Comparison of ENCODE assay signal across 16 cellular contexts in the genomic region with DNA sequence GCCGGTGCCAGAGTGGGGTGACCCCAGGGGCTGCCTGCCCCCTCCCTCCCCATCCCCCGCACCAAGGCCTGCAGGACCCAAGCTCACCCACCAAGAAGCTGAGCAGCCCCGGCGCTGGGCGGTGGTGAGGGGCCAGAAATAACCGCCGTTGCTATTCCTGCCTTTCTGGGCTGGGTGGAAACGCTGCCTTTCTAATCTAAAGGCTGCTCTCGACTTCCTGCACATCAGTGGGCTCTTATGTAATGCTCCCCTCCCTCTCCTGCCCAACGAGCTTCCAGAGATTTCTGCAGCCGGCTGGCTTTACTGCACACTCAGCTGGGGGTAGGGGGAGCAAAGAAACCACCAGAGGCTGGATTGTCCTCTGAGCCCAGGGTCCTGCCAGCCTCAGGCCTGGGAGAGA. TPM values are rescaled to one million over a fixed set of nuclear protein-coding genes. Genes with fewer than 3 reads are reported as not detected.
DNase-seq lines count a peak whose midpoint lies in the region; ATAC-seq lines count a peak whose summit lies in the region.
"Had no signal": no experiment of that assay in that cellular context is flagged by ENCODE, and none has a peak within 500 bp of the region (broad histone marks: within the 10 kb centered on the region; RNA-seq: fewer than 3 reads in every experiment).

No MANE protein-coding gene starts in this region.

- H3K4me3 Mint-ChIP-seq in T-helper 1 cell treated with Interleukin-12 subunit alpha and Interleukin-12 subunit beta and Interleukin-4 antibody, amounts not matched to agents 30 μg/mL and 1 μg/mL, for 36 hours = no peak overlapping the region
- H3K4me3 Mint-ChIP-seq in activated T-helper 2 cell treated with anti-CD3 and anti-CD28 coated beads, Interferon-gamma antibody, Interleukin-2, Interleukin-4, amounts not matched to agents 10 μg/mL and 5 μg/mL and 100 μg/mL, durations not matched to agents 14 hours and 24 hours and 36 hours (ENCODE audit: low read depth) = no peak overlapping the region
- H3K4me3 Mint-ChIP-seq: endodermal cell had no signal

- intact Hi-C loops in activated T-helper 2 cell treated with anti-CD3 and anti-CD28 coated beads, Interferon-gamma antibody, Interleukin-2, Interleukin-4, amounts not matched to agents 10 μg/mL and 5 μg/mL and 100 μg/mL, durations not matched to agents 14 hours and 24 hours and 36 hours (cut with micrococcal nuclease) = no loop called here
- intact Hi-C loops in left cardiac atrium (cut with DNase I) (no loop called here), posterior cingulate gyrus (cut with DNase I) (no loop called here)

- no peak for DNase-seq in T-helper 1 cell
- no peak for DNase-seq in activated T-helper 2 cell treated with anti-CD3 and anti-CD28 coated beads, Interferon-gamma antibody, Interleukin-2, Interleukin-4, amounts not matched to agents 10 μg/mL and 5 μg/mL and 100 μg/mL, durations not matched to agents 14 hours and 24 hours and 36 hours (ENCODE audit: low spot score)
- peak; percentile 28 for DNase-seq in left cardiac atrium
- DNase-seq in posterior cingulate gyrus = peak in 6 of 10 donors; percentile 53 to 94 (median 78)
- no peak for DNase-seq in GM19238 (ENCODE audit: insufficient read length, low spot score)
- DNase-seq in midbrain (lab: John Stamatoyannopoulos, UW) = no peak
- DNase-seq: amniotic stem cell, endodermal cell, glutamatergic neuron, left lung, NCI-H69, RPMI8226, T1000, upper lobe of left lung had no signal

- H3K9me3 Mint-ChIP-seq in T-helper 1 cell treated with Interleukin-12 subunit alpha and Interleukin-12 subunit beta and Interleukin-4 antibody, amounts not matched to agents 30 μg/mL and 1 μg/mL, for 36 hours = no peaks in the 10 kb centered on the region
- no peaks in the 10 kb centered on the region for H3K9me3 Mint-ChIP-seq in activated T-helper 2 cell treated with anti-CD3 and anti-CD28 coated beads, Interferon-gamma antibody, Interleukin-2, Interleukin-4, amounts not matched to agents 10 μg/mL and 5 μg/mL and 100 μg/mL, durations not matched to agents 14 hours and 24 hours and 36 hours
- H3K9me3 Mint-ChIP-seq: endodermal cell had no signal

- H3K36me3 Mint-ChIP-seq in T-helper 1 cell treated with Interleukin-12 subunit alpha and Interleukin-12 subunit beta and Interleukin-4 antibody, amounts not matched to agents 30 μg/mL and 1 μg/mL, for 36 hours (ENCODE audit: low read depth) = peaks cover 3% of the 10 kb centered on the region
- H3K36me3 Mint-ChIP-seq in activated T-helper 2 cell treated with anti-CD3 and anti-CD28 coated beads, Interferon-gamma antibody, Interleukin-2, Interleukin-4, amounts not matched to agents 10 μg/mL and 5 μg/mL and 100 μg/mL, durations not matched to agents 14 hours and 24 hours and 36 hours (ENCODE audit: low read depth) = no peaks in the 10 kb centered on the region

- H3K27ac Mint-ChIP-seq in T-helper 1 cell treated with Interleukin-12 subunit alpha and Interleukin-12 subunit beta and Interleukin-4 antibody, amounts not matched to agents 30 μg/mL and 1 μg/mL, for 36 hours = peak overlapping the region; percentile 98
- H3K27ac Mint-ChIP-seq in activated T-helper 2 cell treated with anti-CD3 and anti-CD28 coated beads, Interferon-gamma antibody, Interleukin-2, Interleukin-4, amounts not matched to agents 10 μg/mL and 5 μg/mL and 100 μg/mL, durations not matched to agents 14 hours and 24 hours and 36 hours = peak overlapping the region; percentile 97
- H3K27ac Mint-ChIP-seq: endodermal cell had no signal

- ATAC-seq in left cardiac atrium = peak; percentile 4 to 33
- ATAC-seq in GM19395 (IDR thresholded peaks at IDR 0.05; ENCODE audit: unreplicated experiment) = no peak
- ATAC-seq: left lung had no signal

- no peaks in the 10 kb centered on the region for H3K27me3 Mint-ChIP-seq in T-helper 1 cell treated with Interleukin-12 subunit alpha and Interleukin-12 subunit beta and Interleukin-4 antibody, amounts not matched to agents 30 μg/mL and 1 μg/mL, for 36 hours (ENCODE audit: low read depth)
- H3K27me3 Mint-ChIP-seq in activated T-helper 2 cell treated with anti-CD3 and anti-CD28 coated beads, Interferon-gamma antibody, Interleukin-2, Interleukin-4, amounts not matched to agents 10 μg/mL and 5 μg/mL and 100 μg/mL, durations not matched to agents 14 hours and 24 hours and 36 hours (ENCODE audit: low read depth) = no peaks in the 10 kb centered on the region

- H3K4me1 Mint-ChIP-seq in T-helper 1 cell treated with Interleukin-12 subunit alpha and Interleukin-12 subunit beta and Interleukin-4 antibody, amounts not matched to agents 30 μg/mL and 1 μg/mL, for 36 hours (ENCODE audit: low read depth) = peaks cover 23% of the 10 kb centered on the region
- peaks cover 36% of the 10 kb centered on the region for H3K4me1 Mint-ChIP-seq in activated T-helper 2 cell treated with anti-CD3 and anti-CD28 coated beads, Interferon-gamma antibody, Interleukin-2, Interleukin-4, amounts not matched to agents 10 μg/mL and 5 μg/mL and 100 μg/mL, durations not matched to agents 14 hours and 24 hours and 36 hours (ENCODE audit: low read depth)

RNA-seq across cellular contexts. Expression of gene EGR1, which starts 6.9 kb away (rescaled TPM):
- 41.9 and 43.0 TPM in 2 replicates for total RNA-seq in activated T-helper 2 cell treated with anti-CD3 and anti-CD28 coated beads, Interferon-gamma antibody, Interleukin-2, Interleukin-4, amounts not matched to agents 10 μg/mL and 5 μg/mL and 100 μg/mL, durations not matched to agents 14 hours and 24 hours and 36 hours
- total RNA-seq in left cardiac atrium = 10 to 100 TPM; 29.1 to 71.9 TPM

RNA-seq across cellular contexts. Expression of gene REEP2, which starts 19.5 kb away (rescaled TPM):
- 9.7 and 11.1 TPM in 2 replicates for total RNA-seq in activated T-helper 2 cell treated with anti-CD3 and anti-CD28 coated beads, Interferon-gamma antibody, Interleukin-2, Interleukin-4, amounts not matched to agents 10 μg/mL and 5 μg/mL and 100 μg/mL, durations not matched to agents 14 hours and 24 hours and 36 hours
- total RNA-seq in left cardiac atrium = 10 to 100 TPM; 15.6 to 17.0 TPM

Comparison
In these comparisons a context has a peak if more than half of its experiments do, and no peak if none do; other contexts are left out.
1. DNase-seq: peak in left cardiac atrium (single experiment) and posterior cingulate gyrus (6 of 10); none in T-helper 1 cell (0 of 5), activated T-helper 2 cell treated with anti-CD3 and anti-CD28 coated beads, Interferon-gamma antibody, Interleukin-2, Interleukin-4, amounts not matched to agents 10 μg/mL and 5 μg/mL and 100 μg/mL, durations not matched to agents 14 hours and 24 hours and 36 hours (single experiment), GM19238 (single experiment) and midbrain (single experiment).